ENCODE assay signal across 29 cellular contexts in the genomic region with DNA sequence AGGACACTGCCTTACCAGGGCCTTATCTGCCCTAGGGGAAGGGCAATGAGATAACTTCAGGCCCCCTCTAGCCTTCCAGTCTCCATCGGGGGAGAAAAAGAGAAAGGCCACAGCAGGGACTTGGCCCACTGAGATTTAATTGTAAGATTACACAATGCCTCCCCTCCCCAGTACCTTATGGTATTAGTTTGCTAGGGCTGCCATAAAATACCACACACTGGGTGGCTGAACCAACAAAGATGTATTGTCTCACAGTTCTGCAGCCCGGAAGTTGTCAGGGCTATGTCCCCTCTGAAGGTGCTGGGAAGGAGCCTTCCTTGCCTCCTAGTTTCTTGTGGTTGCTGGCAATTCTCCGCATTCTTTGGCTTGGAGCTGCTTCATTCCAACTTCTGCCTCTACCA. TPM values are rescaled to one million over a fixed set of nuclear protein-coding genes. Genes with fewer than 3 reads are reported as not detected.
A peak's percentile ranks its signal among the peaks of the same experiment; 100 is the strongest.
DNase-seq lines count a peak whose midpoint lies in the region; ATAC-seq, FAIRE-seq and TF ChIP-seq lines count a peak whose summit lies in the region.
"Had no signal": no experiment of that assay in that cellular context is flagged by ENCODE, and none has a peak within 500 bp of the region (broad histone marks: within the 10 kb centered on the region; RNA-seq: fewer than 3 reads in every experiment).

No MANE protein-coding gene starts in this region.

- no peaks in the 10 kb centered on the region for H3K9me3 ChIP-seq in breast epithelium
- H3K9me3 ChIP-seq: adrenal gland, Caco-2, MG63, psoas muscle had no signal

- H3K4me3 Mint-ChIP-seq in MCF 10A (ENCODE audit: unreplicated experiment), result no peak overlapping the region
- H3K4me3 Mint-ChIP-seq: neural progenitor cell; T-helper 1 cell treated with Interleukin-12 subunit alpha and Interleukin-12 subunit beta and Interleukin-4 antibody, amounts not matched to agents 30 μg/mL and 1 μg/mL, for 36 hours had no signal

- TF ChIP-seq CTCF in breast epithelium (IDR thresholded peaks at IDR 0.05) (no peak), MCF 10A (IDR thresholded peaks at IDR 0.05; ENCODE audit: unreplicated experiment) (no peak)

- BruUV-seq in MCF 10A (replicated peaks; lab: Mats Ljungman, UMichigan), result no TSS peak

- H3K9me3 Mint-ChIP-seq in MCF 10A (ENCODE audit: unreplicated experiment), result no peaks in the 10 kb centered on the region
- H3K9me3 Mint-ChIP-seq: T-helper 1 cell treated with Interleukin-12 subunit alpha and Interleukin-12 subunit beta and Interleukin-4 antibody, amounts not matched to agents 30 μg/mL and 1 μg/mL, for 36 hours had no signal

- H3K4me1 ChIP-seq in breast epithelium, result peaks cover 0 to 3% of the 10 kb centered on the region in 2 donors

- no peaks in the 10 kb centered on the region for H3K36me3 Mint-ChIP-seq in MCF 10A (ENCODE audit: insufficient read depth, unreplicated experiment)
- H3K36me3 Mint-ChIP-seq: neural progenitor cell had no signal

- H3K27me3 Mint-ChIP-seq in MCF 10A (ENCODE audit: insufficient read depth, unreplicated experiment), result no peaks in the 10 kb centered on the region

- CTCF ChIA-PET in MCF 10A (lab: Yijun Ruan, JAX), result interaction anchor here (0.6 kb wide), 1 partner anchor 26 kb away, joined by 3 read pairs; no protein-coding TSS in a partner anchor

- H3K4me3 ChIP-seq in breast epithelium, result no peak overlapping the region
- H3K4me3 ChIP-seq: adrenal gland, MG63, neural progenitor cell, psoas muscle had no signal

- no peak for FAIRE-seq in urothelium cell line (lab: Jason Lieb, UNC)
- FAIRE-seq: small intestine had no signal

- DNase-seq in breast epithelium (ENCODE audit: low spot score in 2 of 2) (peak in 1 of 2 donors; percentile 71), MCF 10A (ENCODE audit: unreplicated experiment) (no peak), astrocyte of the hippocampus (ENCODE audit: low read depth, low spot score) (peak; percentile 87), kidney tubule cell (ENCODE audit: low spot score) (peak; percentile 20), urothelium cell line (ENCODE audit: low spot score) (peak; percentile 64), T-helper 1 cell (no peak), NCI-H2029 (lab: John Stamatoyannopoulos, UW) (no peak)
- DNase-seq: 8988T; activated effector memory CD4-positive, alpha-beta T cell treated with Interleukin-2 at 50 U/mL for 16 hours; Caco-2; central memory CD4-positive, alpha-beta T cell; glutamatergic neuron; IMR-90; MG63; NCI-H1436 treated with DMSO at 0.1 percent for 48 hours; NCI-H2171; NCI-H748 treated with DMSO at 0.1 percent for 48 hours; psoas muscle; Right ventricle myocardium superior; small intestine; stimulated activated CD4-positive, alpha-beta T cell treated with anti-CD3 and anti-CD28 coated beads, Interleukin-2, amount 100 ng/mL, for 48 hours had no signal

- H3K4me1 Mint-ChIP-seq in MCF 10A (ENCODE audit: insufficient read depth, unreplicated experiment), result peaks cover 13% of the 10 kb centered on the region

- H3K27ac Mint-ChIP-seq in MCF 10A (ENCODE audit: low read depth, unreplicated experiment), result no peak overlapping the region
- H3K27ac Mint-ChIP-seq: neural progenitor cell; T-helper 1 cell treated with Interleukin-12 subunit alpha and Interleukin-12 subunit beta and Interleukin-4 antibody, amounts not matched to agents 30 μg/mL and 1 μg/mL, for 36 hours had no signal

- POLR2A ChIA-PET in MCF 10A (lab: Yijun Ruan, JAX), result no interaction called here

- no peak for TF ChIP-seq POLR2A in breast epithelium (IDR thresholded peaks at IDR 0.05)

- peak overlapping the region; percentile 49 to 79 for H3K27ac ChIP-seq in breast epithelium
- H3K27ac ChIP-seq: adrenal gland, neural progenitor cell, psoas muscle, VCaP had no signal

- ATAC-seq in GM18907 (IDR thresholded peaks at IDR 0.05; ENCODE audit: unreplicated experiment), result no peak
- ATAC-seq: psoas muscle had no signal

- intact Hi-C loops in breast epithelium (cut with DNase I; ENCODE audit: low total_unique reads), result no loop called here
- intact Hi-C loops in MCF 10A (cut with micrococcal nuclease), result no loop called here

- H3K27me3 ChIP-seq in breast epithelium, result no peaks in the 10 kb centered on the region
- H3K27me3 ChIP-seq: adrenal gland had no signal

- H3K36me3 ChIP-seq in breast epithelium, result no peaks in the 10 kb centered on the region
- H3K36me3 ChIP-seq: adrenal gland, MG63, neural progenitor cell had no signal

RNA-seq across cellular contexts. Expression of a gene that starts 34.8 kb away (rescaled TPM):
- not detected for total RNA-seq in breast epithelium
- total RNA-seq in MCF 10A (2022), result not detected in 2 replicates
- total RNA-seq: adrenal gland, Caco-2, epithelial cell of proximal tubule, IMR-90, mononuclear cell, psoas muscle, Right ventricle myocardium superior, ureter had no signal

RNA-seq across cellular contexts. Expression of a gene that starts 36.0 kb away (rescaled TPM):
- under 1 TPM in 2 of 3 donors, not detected in 1; 0.16 to 0.44 TPM for total RNA-seq in breast epithelium
- not detected in 2 replicates for total RNA-seq in MCF 10A (2022)
- total RNA-seq: Caco-2, epithelial cell of proximal tubule, IMR-90, Right ventricle myocardium superior had no signal

Comparison
In these comparisons a context has a peak if more than half of its experiments do, and no peak if none do; other contexts are left out.
1. DNase-seq: peak in astrocyte of the hippocampus (single experiment), kidney tubule cell (single experiment) and urothelium cell line (single experiment); none in MCF 10A (single experiment), T-helper 1 cell (0 of 5) and NCI-H2029 (single experiment).